3 cellular contexts compared by ENCODE assay signal in the genomic region with DNA sequence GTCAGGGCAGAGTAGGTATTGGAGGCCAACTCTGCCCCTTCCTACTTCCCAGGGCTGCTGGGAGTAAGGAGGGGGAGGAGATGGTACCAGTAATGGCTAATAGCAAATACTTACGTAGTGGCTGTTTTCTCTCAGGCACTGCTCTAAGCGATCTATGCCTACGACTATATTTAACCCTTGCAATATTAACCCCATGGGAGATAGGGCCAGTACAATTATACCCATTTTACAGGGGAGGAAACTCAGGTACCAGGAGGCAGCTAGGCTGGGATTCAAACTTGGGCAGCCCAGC.
TF ChIP-seq lines count a peak whose summit lies in the region.

No MANE protein-coding gene starts in this region.

TF ChIP-seq in HCT116, 20 proteins besides CTCF, POLR2A, EP300 and RAD21:
- no peak for TF ChIP-seq ELF1 (IDR thresholded peaks at IDR 0.05; ENCODE audit: borderline replicate concordance, low read depth)
- no peak for TF ChIP-seq EZH2phosphoT487 (IDR thresholded peaks at IDR 0.05; ENCODE audit: borderline replicate concordance)

TF ChIP-seq in GM12878, 131 proteins besides CTCF, POLR2A, EP300 and RAD21:
- TF ChIP-seq GATAD2B (conservative IDR thresholded peaks at IDR 0.05; ENCODE audit: low read depth) (no peak), STAT3 (IDR thresholded peaks at IDR 0.05; ENCODE audit: low read depth, low read length) (no peak), ZNF274 (IDR thresholded peaks at IDR 0.05; ENCODE audit: insufficient read depth, insufficient read length) (no peak), SPI1 (IDR thresholded peaks at IDR 0.05; ENCODE audit: borderline replicate concordance, insufficient read depth, low read depth, low read length) (no peak), PRDM15 (CRISPR knock-in tag; IDR thresholded peaks at IDR 0.05) (no peak), SREBF1 (IDR thresholded peaks at IDR 0.05; ENCODE audit: low read length) (no peak), SMAD1 (IDR thresholded peaks at IDR 0.05; ENCODE audit: low read depth, partially characterized antibody) (no peak), ATF7 (IDR thresholded peaks at IDR 0.05; ENCODE audit: low read depth) (no peak), IKZF2 (IDR thresholded peaks at IDR 0.05) (no peak), NRF1 (conservative IDR thresholded peaks at IDR 0.05; ENCODE audit: low read depth, low read length) (no peak), CEBPB (IDR thresholded peaks at IDR 0.05; ENCODE audit: borderline replicate concordance in 1 of 2, low read depth in 2 of 2, low read length in 2 of 2) (no peak), CBX5 (IDR thresholded peaks at IDR 0.05; ENCODE audit: low read depth) (no peak)

TF ChIP-seq in SK-N-SH treated with all-trans-retinoic acid at 6 μM for 48 hours, 23 proteins besides CTCF, POLR2A, EP300 and RAD21:
- no peak for TF ChIP-seq RARB (CRISPR knock-in tag; IDR thresholded peaks at IDR 0.05)
- TF ChIP-seq SNAI2 (CRISPR knock-in tag; IDR thresholded peaks at IDR 0.05), result no peak
- TF ChIP-seq ARNTL (CRISPR knock-in tag; IDR thresholded peaks at IDR 0.05; ENCODE audit: borderline replicate concordance, low read depth), result no peak
- TF ChIP-seq ZNF8 (CRISPR knock-in tag; IDR thresholded peaks at IDR 0.05), result no peak
- TF ChIP-seq ZFP3 (CRISPR knock-in tag; IDR thresholded peaks at IDR 0.05), result no peak
- TF ChIP-seq ZC3H10 (CRISPR knock-in tag; IDR thresholded peaks at IDR 0.05), result no peak
- TF ChIP-seq TSHZ2 (CRISPR knock-in tag; IDR thresholded peaks at IDR 0.05), result no peak
- TF ChIP-seq ZFP30 (CRISPR knock-in tag; IDR thresholded peaks at IDR 0.05), result no peak
- TF ChIP-seq ZNF565 (CRISPR knock-in tag; conservative IDR thresholded peaks at IDR 0.05; ENCODE audit: low read depth), result no peak
- no peak for TF ChIP-seq TOX (CRISPR knock-in tag; IDR thresholded peaks at IDR 0.05; ENCODE audit: borderline replicate concordance)
- no peak for TF ChIP-seq BACH2 (CRISPR knock-in tag; IDR thresholded peaks at IDR 0.05; ENCODE audit: borderline replicate concordance)
- no peak for TF ChIP-seq PPARA (CRISPR knock-in tag; IDR thresholded peaks at IDR 0.05; ENCODE audit: borderline replicate concordance)
